Comparison of ENCODE assay signal across 21 cellular contexts in the genomic region with DNA sequence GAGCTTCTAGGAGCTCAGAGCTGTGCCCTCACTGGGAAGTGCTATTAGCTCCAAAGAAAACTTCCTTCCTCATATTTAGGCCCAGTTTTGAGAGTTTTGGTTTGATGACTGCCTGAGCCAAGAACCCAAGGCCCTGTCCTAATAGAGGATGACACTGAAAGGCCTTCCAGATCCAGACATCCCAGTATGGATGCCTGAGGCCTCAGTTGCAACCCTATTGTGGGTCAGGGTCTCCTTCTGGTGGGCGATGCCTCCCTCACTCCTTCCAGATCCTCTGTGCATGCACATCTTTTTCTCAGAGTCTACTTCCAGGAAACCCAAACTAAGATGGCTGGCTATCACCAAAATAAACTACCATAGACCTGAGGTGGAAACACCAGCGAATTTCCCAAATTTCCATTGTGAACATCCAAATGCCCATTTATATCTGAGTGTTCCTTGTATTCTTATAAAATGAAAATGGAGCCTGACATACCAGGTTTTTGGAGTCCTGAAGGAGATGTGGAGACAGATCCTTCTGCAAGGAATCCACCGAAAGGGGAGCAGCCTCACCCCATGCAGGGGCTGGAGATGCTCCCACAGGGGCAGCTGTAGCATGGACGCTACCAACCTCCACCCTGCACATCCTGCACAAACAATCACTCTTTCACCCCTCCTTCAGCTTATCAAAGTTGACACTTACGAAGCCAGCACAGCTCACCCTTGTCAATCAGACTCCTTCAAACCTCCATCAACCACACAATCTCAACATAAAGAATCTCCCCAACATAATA.
"Had no signal": no experiment of that assay in that cellular context is flagged by ENCODE, and none has a peak within 500 bp of the region (broad histone marks: within the 10 kb centered on the region; RNA-seq: fewer than 3 reads in every experiment).

No MANE protein-coding gene starts in this region.

- H3K27ac ChIP-seq: body of pancreas, esophagus muscularis mucosa, sigmoid colon, stomach, suprapubic skin, tibial nerve, uterus, VCaP had no signal

- H3K27me3 ChIP-seq: body of pancreas, sigmoid colon, tibial nerve, uterus had no signal

- H3K4me3 ChIP-seq: body of pancreas, esophagus muscularis mucosa, sigmoid colon, smooth muscle cell, stomach, suprapubic skin, tibial nerve, uterus had no signal

- H3K36me3 ChIP-seq: esophagus muscularis mucosa, sigmoid colon, stomach, suprapubic skin, tibial nerve, uterus had no signal

- DNase-seq: activated CD4-positive, alpha-beta memory T cell treated with anti-CD3 and anti-CD28 coated beads, Interleukin-2, amount 10 ng/mL, durations not matched to agents 7 days and 5 days; activated CD4-positive, alpha-beta T cell treated with anti-CD3 and anti-CD28 coated beads, Interleukin-2, amount 10 ng/mL, durations not matched to agents 24 days and 14 days; activated naive CD4-positive, alpha-beta T cell treated with anti-CD3 and anti-CD28 coated beads, Interleukin-2, amount 50 U/mL, for 16 hours; activated T-cell treated with anti-CD3 and anti-CD28 coated beads, Interleukin-2, amount 50 U/mL, for 24 hours; anterior cingulate cortex; body of pancreas; caudate nucleus; hypothalamus; sigmoid colon; stimulated activated CD4-positive, alpha-beta T cell treated with anti-CD3 and anti-CD28 coated beads, Interleukin-15, amount 100 ng/mL, for 24 hours; stomach; uterus had no signal

- ATAC-seq: activated CD4-positive, CD25-positive, alpha-beta regulatory T cell treated with anti-CD3 and anti-CD28 coated beads, Interleukin-2, amount 50 U/mL, for 24 hours; activated T-helper 17 cell treated with anti-CD3 and anti-CD28 coated beads, Interleukin-2, amount 50 U/mL, for 72 hours; body of pancreas; natural killer cell treated with Interleukin-12 subunit alpha and Interleukin-12 subunit beta and Interleukin-15 and Interleukin-18, amount 100 ng/mL, for 72 hours; stimulated activated memory B cell treated with anti-CD40 and anti-IgM and Interleukin-4, amounts not matched to agents 10 μg/mL and 1 μg/mL and 100 μg/mL, for 72 hours had no signal

- H3K9me3 ChIP-seq: body of pancreas, esophagus muscularis mucosa, sigmoid colon, stomach, suprapubic skin, tibial nerve, uterus had no signal

- H3K4me1 ChIP-seq: body of pancreas, esophagus muscularis mucosa, sigmoid colon, stomach, suprapubic skin, tibial nerve, uterus had no signal

- H3K4me2 ChIP-seq: smooth muscle cell had no signal
